8 cellular contexts compared by ENCODE assay signal in the genomic region with DNA sequence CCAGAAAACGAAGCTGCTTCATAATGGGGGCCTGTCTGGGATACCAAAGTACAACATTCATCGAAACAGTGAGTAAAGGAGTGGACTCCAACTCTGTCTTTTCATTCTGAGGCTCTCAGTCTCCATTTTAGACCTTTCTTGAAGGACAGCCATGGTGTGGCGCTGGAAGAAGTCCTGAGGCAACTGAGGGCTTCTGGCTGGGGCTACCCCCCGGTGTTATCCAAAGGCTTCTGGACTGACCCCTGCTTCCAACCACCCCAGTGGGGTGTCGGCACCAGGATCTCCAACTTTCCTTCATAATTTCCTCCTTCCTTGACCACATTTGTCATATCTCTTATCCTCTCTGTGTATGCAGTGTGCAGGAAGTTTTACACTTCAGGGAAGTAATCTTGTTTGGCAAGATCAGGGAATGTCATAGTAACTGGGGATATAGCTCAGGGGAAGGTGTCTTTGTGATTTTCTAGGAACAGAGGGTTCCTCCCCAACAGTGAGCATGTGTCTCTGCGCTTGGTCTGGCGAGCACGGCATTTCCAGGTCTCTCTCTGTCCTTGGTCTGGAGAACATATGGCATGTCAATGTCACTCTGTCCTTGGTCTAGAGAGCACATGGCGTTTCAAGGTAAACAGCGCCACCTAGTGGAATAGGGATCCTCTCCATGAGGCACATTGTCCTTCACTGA. TPM values are rescaled to one million over a fixed set of nuclear protein-coding genes. Genes with fewer than 3 reads are reported as not detected.
DNase-seq lines count a peak whose midpoint lies in the region; FAIRE-seq and TF ChIP-seq lines count a peak whose summit lies in the region.

No MANE protein-coding gene starts in this region.

- H3K27ac ChIP-seq in 22Rv1 (no peak overlapping the region), liver (ENCODE audit: low read depth in 1 of 2, low read length in 2 of 2) (no peak overlapping the region)

- no peaks in the 10 kb centered on the region for H3K4me1 ChIP-seq in liver (ENCODE audit: control insufficient read depth in 4 of 4, insufficient read depth in 4 of 4, low read length in 3 of 4)

- 52% methylated on average over 10 of the region's 10 CpGs for WGBS in liver

- TF ChIP-seq RAD21 in liver (IDR thresholded peaks at IDR 0.05): peak; percentile 94 to 96

- DNase-seq in GM18507 (ENCODE audit: extremely low spot score, insufficient read length, low read depth): peak; percentile 28
- DNase-seq in NCI-H524 (lab: John Stamatoyannopoulos, UW): peak; percentile 83 to 91
- peak; percentile 49 for DNase-seq in activated CD4-positive, alpha-beta T cell treated with anti-CD3 and anti-CD28 coated beads for 1 hour
- peak; percentile 73 for DNase-seq in cerebellum (ENCODE audit: low spot score)
- DNase-seq in stimulated activated CD8-positive, alpha-beta memory T cell treated with anti-CD3 and anti-CD28 coated beads, Interleukin-2, amount 100 ng/mL, for 1 hour (ENCODE audit: low read depth in 2 of 2): peak; percentile 48 to 54
- DNase-seq in kidney glomerular epithelial cell (lab: John Stamatoyannopoulos, UW): no peak

- no peak overlapping the region for H3K4me3 ChIP-seq in liver (ENCODE audit: low read depth in 1 of 3, low read length in 3 of 3)

- H3K9me3 ChIP-seq in liver (ENCODE audit: control insufficient read depth in 4 of 4, low read length in 3 of 4): peaks cover 2 to 9% (median 3%) of the 10 kb centered on the region in 4 donors

- no peaks in the 10 kb centered on the region for H3K27me3 ChIP-seq in liver (ENCODE audit: control insufficient read depth in 4 of 4, insufficient read depth in 4 of 4, low read length in 3 of 4)

- FAIRE-seq in GM18507 (lab: Jason Lieb, UNC): peak; percentile 94

- TF ChIP-seq CTCF in 22Rv1 (IDR thresholded peaks at IDR 0.05) (peak; percentile 76), liver (IDR thresholded peaks at IDR 0.05; ENCODE audit: low read depth, low read length, missing input control) (peak; percentile 91)

- no peaks in the 10 kb centered on the region for H3K36me3 ChIP-seq in liver (ENCODE audit: control insufficient read depth in 4 of 4, insufficient read depth in 3 of 4, low read depth in 1 of 4, low read length in 3 of 4)

- H3K9ac ChIP-seq in liver (ENCODE audit: low read depth in 1 of 2, low read length in 2 of 2): no peak overlapping the region

TF ChIP-seq in liver, 16 proteins besides CTCF, POLR2A, EP300 and RAD21:
- TF ChIP-seq JUND (IDR thresholded peaks at IDR 0.05) (no peak), TAF1 (conservative IDR thresholded peaks at IDR 0.05) (no peak), GABPA (IDR thresholded peaks at IDR 0.05 in 1 of 2, conservative IDR thresholded peaks at IDR 0.05 in 1 of 2) (no peak), HNF4A (conservative IDR thresholded peaks at IDR 0.05) (peak; percentile 32 to 37), ATF3 (IDR thresholded peaks at IDR 0.05) (no peak), ZBTB33 (IDR thresholded peaks at IDR 0.05) (no peak), SP1 (IDR thresholded peaks at IDR 0.05) (no peak), NR2F2 (IDR thresholded peaks at IDR 0.05) (no peak), HNF4G (IDR thresholded peaks at IDR 0.05) (no peak), FOXA1 (IDR thresholded peaks at IDR 0.05) (no peak), RXRA (IDR thresholded peaks at IDR 0.05) (no peak), FOXA2 (IDR thresholded peaks at IDR 0.05) (no peak), YY1 (IDR thresholded peaks at IDR 0.05) (no peak), MAX (IDR thresholded peaks at IDR 0.05) (peak; percentile 70), EGR1 (IDR thresholded peaks at IDR 0.05; ENCODE audit: low read depth in 2 of 2) (no peak)
- TF ChIP-seq, protein P1, sequence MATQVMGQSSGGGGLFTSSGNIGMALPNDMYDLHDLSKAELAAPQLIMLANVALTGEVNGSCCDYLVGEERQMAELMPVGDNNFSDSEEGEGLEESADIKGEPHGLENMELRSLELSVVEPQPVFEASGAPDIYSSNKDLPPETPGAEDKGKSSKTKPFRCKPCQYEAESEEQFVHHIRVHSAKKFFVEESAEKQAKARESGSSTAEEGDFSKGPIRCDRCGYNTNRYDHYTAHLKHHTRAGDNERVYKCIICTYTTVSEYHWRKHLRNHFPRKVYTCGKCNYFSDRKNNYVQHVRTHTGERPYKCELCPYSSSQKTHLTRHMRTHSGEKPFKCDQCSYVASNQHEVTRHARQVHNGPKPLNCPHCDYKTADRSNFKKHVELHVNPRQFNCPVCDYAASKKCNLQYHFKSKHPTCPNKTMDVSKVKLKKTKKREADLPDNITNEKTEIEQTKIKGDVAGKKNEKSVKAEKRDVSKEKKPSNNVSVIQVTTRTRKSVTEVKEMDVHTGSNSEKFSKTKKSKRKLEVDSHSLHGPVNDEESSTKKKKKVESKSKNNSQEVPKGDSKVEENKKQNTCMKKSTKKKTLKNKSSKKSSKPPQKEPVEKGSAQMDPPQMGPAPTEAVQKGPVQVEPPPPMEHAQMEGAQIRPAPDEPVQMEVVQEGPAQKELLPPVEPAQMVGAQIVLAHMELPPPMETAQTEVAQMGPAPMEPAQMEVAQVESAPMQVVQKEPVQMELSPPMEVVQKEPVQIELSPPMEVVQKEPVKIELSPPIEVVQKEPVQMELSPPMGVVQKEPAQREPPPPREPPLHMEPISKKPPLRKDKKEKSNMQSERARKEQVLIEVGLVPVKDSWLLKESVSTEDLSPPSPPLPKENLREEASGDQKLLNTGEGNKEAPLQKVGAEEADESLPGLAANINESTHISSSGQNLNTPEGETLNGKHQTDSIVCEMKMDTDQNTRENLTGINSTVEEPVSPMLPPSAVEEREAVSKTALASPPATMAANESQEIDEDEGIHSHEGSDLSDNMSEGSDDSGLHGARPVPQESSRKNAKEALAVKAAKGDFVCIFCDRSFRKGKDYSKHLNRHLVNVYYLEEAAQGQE (IDR thresholded peaks at IDR 0.05): no peak

RNA-seq across cellular contexts. Expression of gene BSDC1, which starts 19.4 kb away (rescaled TPM):
- 58.3 TPM for total RNA-seq in cerebellum
- 10 to 100 TPM; 62.5 to 65.9 TPM for total RNA-seq in liver
- 10 to 100 TPM; 40.0 to 41.4 TPM for polyA plus RNA-seq in liver

RNA-seq across cellular contexts. Expression of gene ZBTB8B, which starts 51.2 kb away (rescaled TPM):
- total RNA-seq in cerebellum (17.5 TPM), liver (under 1 TPM in 1 of 2 donors, not detected in 1; 0.05 TPM)
- polyA plus RNA-seq in liver: under 1 TPM in 1 of 2 donors, not detected in 1; 0.01 TPM

RNA-seq across cellular contexts. Expression of gene TSSK3, which starts 51.3 kb away (rescaled TPM):
- 1.8 TPM for total RNA-seq in cerebellum
- total RNA-seq in liver: under 1 TPM in 1 of 2 donors, not detected in 1; 0.50 TPM
- polyA plus RNA-seq in liver: under 1 TPM in 1 of 2 donors, not detected in 1; 0.14 TPM

RNA-seq across cellular contexts. Expression of gene FAM229A, which starts 51.4 kb away (rescaled TPM):
- total RNA-seq in cerebellum (3.2 TPM), liver (1 to 10 TPM; 2.4 to 3.3 TPM)
- 1 to 10 TPM; 1.6 to 1.8 TPM for polyA plus RNA-seq in liver

Comparison
In these comparisons a context has a peak if more than half of its experiments do, and no peak if none do; other contexts are left out.
1. RNA of gene ZBTB8B, which starts 51.2 kb away (total RNA-seq): 17.5 TPM in cerebellum (single experiment); 0.05 TPM in liver; every median in the first group is over 10 times any median in the second.